9 cellular contexts compared by ENCODE assay signal in the genomic region with DNA sequence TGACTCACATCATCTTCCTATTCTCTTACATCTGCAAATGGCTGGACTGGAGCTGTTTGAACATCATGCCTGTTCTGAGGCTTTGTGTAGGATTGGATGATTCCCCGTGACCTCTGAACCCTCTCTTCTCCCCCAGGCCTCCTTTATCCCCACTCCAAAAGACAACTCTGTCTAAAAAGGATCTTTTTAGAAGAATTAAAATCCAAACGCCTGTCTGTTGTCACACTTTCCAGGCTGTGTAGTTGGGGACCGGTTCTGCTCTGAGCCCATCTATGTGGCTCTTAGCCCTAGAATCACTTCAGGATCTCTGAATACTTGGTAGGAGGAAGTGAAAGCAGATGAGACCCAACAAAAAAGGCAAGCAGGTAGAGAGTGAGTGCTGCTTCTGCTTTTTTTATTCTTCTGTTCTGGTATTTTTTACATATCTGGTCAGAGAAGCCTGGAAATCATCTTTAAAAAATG. TPM values are rescaled to one million over a fixed set of nuclear protein-coding genes. Genes with fewer than 3 reads are reported as not detected.
A peak's percentile ranks its signal among the peaks of the same experiment; 100 is the strongest.
DNase-seq lines count a peak whose midpoint lies in the region; ATAC-seq and TF ChIP-seq lines count a peak whose summit lies in the region.
"Had no signal": no experiment of that assay in that cellular context is flagged by ENCODE, and none has a peak within 500 bp of the region (broad histone marks: within the 10 kb centered on the region; RNA-seq: fewer than 3 reads in every experiment).

No MANE protein-coding gene starts in this region.

- no peaks in the 10 kb centered on the region for H3K27me3 Mint-ChIP-seq in activated CD8-positive, alpha-beta T cell treated with anti-CD3 and anti-CD28 coated beads for 36 hours

- in situ Hi-C loops in transverse colon (cut with MboI; ENCODE audit: low pct_ligation_motif_present in 1 of 4, low pct_unique_long_range_greater_than_20kb in 1 of 4, low sequenced_read_pairs in 3 of 4) (no loop called here), HAP-1 (cut with MboI; ENCODE audit: low sequenced_read_pairs) (no loop called here)

- peak; percentile 66 for ATAC-seq in HG03108 (IDR thresholded peaks at IDR 0.05; ENCODE audit: unreplicated experiment)
- peak; percentile 46 for ATAC-seq in activated CD8-positive, alpha-beta T cell treated with anti-CD3 and anti-CD28 coated beads for 36 hours

- CTCF ChIA-PET in activated CD8-positive, alpha-beta T cell treated with anti-CD3 and anti-CD28 coated beads for 36 hours (lab: Charles Lee), result interaction anchor here (1.4 kb wide), 1 partner anchor 385 kb away, joined by 4 read pairs; no protein-coding TSS in a partner anchor

- TF ChIP-seq CTCF in activated CD8-positive, alpha-beta T cell treated with anti-CD3 and anti-CD28 coated beads for 36 hours (IDR thresholded peaks at IDR 0.05), result no peak
- TF ChIP-seq CTCF in transverse colon (IDR thresholded peaks at IDR 0.05), result no peak
- no peak for TF ChIP-seq CTCF in osteoblast (IDR thresholded peaks at IDR 0.05; ENCODE audit: extremely low read depth, low read depth, low read length)

- intact Hi-C loops in activated CD8-positive, alpha-beta T cell treated with anti-CD3 and anti-CD28 coated beads for 36 hours (cut with micrococcal nuclease), result loop anchor here (10.0 kb wide), 1 partner anchor 219 kb away; no protein-coding TSS in a partner anchor
- intact Hi-C loops in transverse colon (cut with DNase I; ENCODE audit: low total_unique reads), result no loop called here

- peaks cover 13% of the 10 kb centered on the region for H3K9me3 Mint-ChIP-seq in activated CD8-positive, alpha-beta T cell treated with anti-CD3 and anti-CD28 coated beads for 36 hours

- H3K4me1 Mint-ChIP-seq in activated CD8-positive, alpha-beta T cell treated with anti-CD3 and anti-CD28 coated beads for 36 hours (ENCODE audit: low read depth), result peaks cover 54% of the 10 kb centered on the region

- H3K36me3 ChIP-seq in transverse colon, result no peaks in the 10 kb centered on the region
- no peaks in the 10 kb centered on the region for H3K36me3 ChIP-seq in osteoblast (ENCODE audit: insufficient read depth, low read length)
- no peaks in the 10 kb centered on the region for H3K36me3 ChIP-seq in HAP-1 (replicated peaks)

- DNase-seq in activated naive CD4-positive, alpha-beta T cell treated with Interleukin-2 at 50 U/mL for 16 hours, result peak; percentile 19
- no peak for DNase-seq in activated naive CD4-positive, alpha-beta T cell (lab: John Stamatoyannopoulos, UW)
- no peak for DNase-seq in activated CD8-positive, alpha-beta T cell treated with anti-CD3 and anti-CD28 coated beads for 36 hours
- DNase-seq in transverse colon, result no peak
- no peak for DNase-seq in osteoblast (ENCODE audit: insufficient read length, low spot score, missing footprints)
- DNase-seq in HAP-1 (ENCODE audit: low spot score in 2 of 2), result no peak
- no peak for DNase-seq in hypothalamus (lab: John Stamatoyannopoulos, UW)
- DNase-seq: NCI-H1694 treated with DMSO at 0.1 percent for 48 hours had no signal

- H3K4me3 ChIP-seq in transverse colon, result peak overlapping the region in 3 of 4 donors; percentile 0 to 37 (median 8)
- H3K4me3 ChIP-seq in osteoblast (ENCODE audit: insufficient read depth, low read length), result no peak overlapping the region
- H3K4me3 ChIP-seq in HAP-1, result no peak overlapping the region

- no peaks in the 10 kb centered on the region for H4K20me1 ChIP-seq in osteoblast (ENCODE audit: insufficient read depth, low read length)

- H2AFZ ChIP-seq in osteoblast (ENCODE audit: low read length), result no peak overlapping the region

- H3K4me1 ChIP-seq in transverse colon (no peaks in the 10 kb centered on the region), osteoblast (ENCODE audit: insufficient read depth, low read length) (no peaks in the 10 kb centered on the region), HAP-1 (no peaks in the 10 kb centered on the region)

- no peak overlapping the region for H3K4me2 ChIP-seq in osteoblast (ENCODE audit: insufficient read depth, low read length)

- POLR2A ChIA-PET in activated CD8-positive, alpha-beta T cell treated with anti-CD3 and anti-CD28 coated beads for 36 hours (lab: Charles Lee), result interaction anchor here (0.6 to 2.1 kb wide), 7 partner anchors 10 to 186 kb away, joined by 3 to 6 read pairs (median 4); no protein-coding TSS in a partner anchor

- peak overlapping the region; percentile 98 for H3K27ac Mint-ChIP-seq in activated CD8-positive, alpha-beta T cell treated with anti-CD3 and anti-CD28 coated beads for 36 hours

- no peaks in the 10 kb centered on the region for H3K79me2 ChIP-seq in osteoblast (ENCODE audit: insufficient read depth, low read length)

- no peak for TF ChIP-seq POLR2A in transverse colon (IDR thresholded peaks at IDR 0.05)

- H3K27ac ChIP-seq in transverse colon (peak overlapping the region; percentile 49 to 70 (median 63)), osteoblast (ENCODE audit: low read depth, low read length) (no peak overlapping the region)

- H3K27me3 ChIP-seq in transverse colon (no peaks in the 10 kb centered on the region), osteoblast (ENCODE audit: insufficient read depth, low read length) (no peaks in the 10 kb centered on the region), HAP-1 (ENCODE audit: low read depth) (no peaks in the 10 kb centered on the region)

- no peaks in the 10 kb centered on the region for H3K9me3 ChIP-seq in transverse colon
- no peaks in the 10 kb centered on the region for H3K9me3 ChIP-seq in osteoblast (ENCODE audit: low read depth, low read length)
- H3K9me3 ChIP-seq in HAP-1, result no peaks in the 10 kb centered on the region

- H3K4me3 Mint-ChIP-seq in activated CD8-positive, alpha-beta T cell treated with anti-CD3 and anti-CD28 coated beads for 36 hours, result peak overlapping the region; percentile 84

- 62 to 71% methylated on average over 3 of the region's 3 CpGs for WGBS in transverse colon (ENCODE audit: low coverage in 1 of 2), 2 donors

- H3K36me3 Mint-ChIP-seq in activated CD8-positive, alpha-beta T cell treated with anti-CD3 and anti-CD28 coated beads for 36 hours (ENCODE audit: low read depth), result peaks cover 37% of the 10 kb centered on the region

- no peak for TF ChIP-seq EP300 in transverse colon (IDR thresholded peaks at IDR 0.05; ENCODE audit: low read depth)

RNA-seq across cellular contexts. Expression of a gene that starts 0.6 kb away (rescaled TPM):
- total RNA-seq in activated CD8-positive, alpha-beta T cell treated with anti-CD3 and anti-CD28 coated beads for 36 hours, result 10 to 100 TPM; 78.1 to 78.3 TPM
- 10 to 100 TPM in 1 of 4 donors, 1 to 10 TPM in 3; 2.6 to 12.7 (median 7.3) TPM for total RNA-seq in transverse colon
- total RNA-seq in osteoblast, result under 0.01 and 0.36 TPM in 2 replicates

RNA-seq across cellular contexts. Expression of a gene that starts 6.3 kb away (rescaled TPM):
- 10 to 100 TPM; 67.0 to 69.4 TPM for total RNA-seq in activated CD8-positive, alpha-beta T cell treated with anti-CD3 and anti-CD28 coated beads for 36 hours
- 10 to 100 TPM; 15.0 to 38.4 (median 29.5) TPM for total RNA-seq in transverse colon
- total RNA-seq in osteoblast, result 15.3 and 15.9 TPM in 2 replicates

Comparison
In these comparisons a context has a peak if more than half of its experiments do, and no peak if none do; other contexts are left out.
1. H3K4me3 ChIP-seq: peak in transverse colon (3 of 4); none in osteoblast (single experiment) and HAP-1 (single experiment).
2. RNA of a gene that starts 0.6 kb away (total RNA-seq): 78.1 to 78.3 TPM in activated CD8-positive, alpha-beta T cell treated with anti-CD3 and anti-CD28 coated beads for 36 hours; 2.6 to 12.7 TPM in transverse colon and under 0.01 to 0.36 TPM in osteoblast; every median in the first group is over 4 times any median in the second.